ENCODE assay signal across 25 cellular contexts in genomic region chr6:43503443-43503842, GRCh38. TPM values are rescaled to one million over a fixed set of nuclear protein-coding genes. Genes with fewer than 3 reads are reported as not detected.
DNase-seq lines count a peak whose midpoint lies in the region; ATAC-seq and TF ChIP-seq lines count a peak whose summit lies in the region.
"Had no signal": no experiment of that assay in that cellular context is flagged by ENCODE, and none has a peak within 500 bp of the region (broad histone marks: within the 10 kb centered on the region; RNA-seq: fewer than 3 reads in every experiment).

No MANE protein-coding gene starts in this region.

- no peak overlapping the region for H2AK5ac ChIP-seq in neuronal stem cell (ENCODE audit: low read depth, low read length)

- intact Hi-C loops in naive thymus-derived CD4-positive, alpha-beta T cell (cut with micrococcal nuclease) = no loop called here

- H3K9ac ChIP-seq in neuronal stem cell (ENCODE audit: low read depth, low read length, poor library complexity) = peak overlapping the region; percentile 51

- H3K27ac ChIP-seq in HEK293 (ENCODE audit: extremely low read depth, low read depth, low read length) (no peak overlapping the region), neuronal stem cell (replicated peaks; ENCODE audit: low read length) (no peak overlapping the region)
- no peak overlapping the region for H3K27ac ChIP-seq in naive thymus-derived CD4-positive, alpha-beta T cell (ENCODE audit: low read depth, low read length)
- H3K27ac ChIP-seq: HL-60, PC-9 had no signal

- no peak overlapping the region for H2BK12ac ChIP-seq in neuronal stem cell (ENCODE audit: low read length)

- no peak overlapping the region for H2AFZ ChIP-seq in neuronal stem cell (ENCODE audit: low read length)
- H2AFZ ChIP-seq: PC-9 had no signal

- H4K8ac ChIP-seq in neuronal stem cell (ENCODE audit: low read depth, low read length) = no peak overlapping the region

- peaks cover 4% of the 10 kb centered on the region for H3K27me3 Mint-ChIP-seq in activated CD4-positive, alpha-beta T cell treated with anti-CD3 and anti-CD28 coated beads, Interleukin-2, amount 10 ng/mL, durations not matched to agents 7 days and 5 days
- H3K27me3 Mint-ChIP-seq in central memory CD8-positive, alpha-beta T cell = peaks cover 10% of the 10 kb centered on the region
- peaks cover 5 to 11% (median 8%) of the 10 kb centered on the region in 5 donors for H3K27me3 Mint-ChIP-seq in naive thymus-derived CD4-positive, alpha-beta T cell

- H3K79me1 ChIP-seq in neuronal stem cell (ENCODE audit: low read depth, low read length) = peaks cover 3% of the 10 kb centered on the region

- H3K4me2 ChIP-seq in neuronal stem cell (ENCODE audit: insufficient read depth, low read length, poor library complexity, severe bottlenecking) = no peak overlapping the region
- H3K4me2 ChIP-seq: PC-9 had no signal

- no peak overlapping the region for H2BK120ac ChIP-seq in neuronal stem cell (ENCODE audit: low read depth, low read length)

- no peak for ATAC-seq in central memory CD8-positive, alpha-beta T cell (replicated peaks; ENCODE audit: extremely low read depth, poor library complexity, severe bottlenecking)
- no peak for ATAC-seq in naive thymus-derived CD4-positive, alpha-beta T cell

- POLR2A ChIA-PET in activated CD4-positive, alpha-beta T cell treated with anti-CD3 and anti-CD28 coated beads, Interleukin-2, amount 10 ng/mL, durations not matched to agents 7 days and 5 days (lab: Charles Lee) = no interaction called here
- POLR2A ChIA-PET in HEK293 (lab: Yijun Ruan, JAX) = no interaction called here
- POLR2A ChIA-PET in naive thymus-derived CD4-positive, alpha-beta T cell (lab: Charles Lee) = no interaction called here

- TF ChIP-seq CTCF in HEK293 (tag by site-specific recombination; IDR thresholded peaks at IDR 0.05) = no peak

- H3K9me3 Mint-ChIP-seq in activated CD4-positive, alpha-beta T cell treated with anti-CD3 and anti-CD28 coated beads, Interleukin-2, amount 10 ng/mL, durations not matched to agents 7 days and 5 days = no peaks in the 10 kb centered on the region
- H3K9me3 Mint-ChIP-seq in central memory CD8-positive, alpha-beta T cell = no peaks in the 10 kb centered on the region
- H3K9me3 Mint-ChIP-seq in naive thymus-derived CD4-positive, alpha-beta T cell = no peaks in the 10 kb centered on the region

- peaks cover 11% of the 10 kb centered on the region for H3K36me3 Mint-ChIP-seq in activated CD4-positive, alpha-beta T cell treated with anti-CD3 and anti-CD28 coated beads, Interleukin-2, amount 10 ng/mL, durations not matched to agents 7 days and 5 days (ENCODE audit: low read depth)
- peaks cover 26% of the 10 kb centered on the region for H3K36me3 Mint-ChIP-seq in central memory CD8-positive, alpha-beta T cell (ENCODE audit: insufficient read depth)
- peaks cover 7 to 45% (median 13%) of the 10 kb centered on the region in 5 donors for H3K36me3 Mint-ChIP-seq in naive thymus-derived CD4-positive, alpha-beta T cell

- CTCF ChIA-PET in activated CD4-positive, alpha-beta T cell treated with anti-CD3 and anti-CD28 coated beads, Interleukin-2, amount 10 ng/mL, durations not matched to agents 7 days and 5 days (lab: Charles Lee) = interaction anchor here (1.3 to 2.2 kb wide), 2 partner anchors 11 to 240 kb away, joined by 3 to 6 read pairs; no protein-coding TSS in a partner anchor
- CTCF ChIA-PET in HEK293 (lab: Yijun Ruan, JAX) = interaction anchor here (0.6 to 1.5 kb wide), 3 partner anchors 10 to 50 kb away, joined by 3 to 7 read pairs (median 5); no protein-coding TSS in a partner anchor
- CTCF ChIA-PET in naive thymus-derived CD4-positive, alpha-beta T cell (lab: Charles Lee) = no interaction called here

- H2BK15ac ChIP-seq in neuronal stem cell (ENCODE audit: low read length) = no peak overlapping the region

- H3K27ac Mint-ChIP-seq in activated CD4-positive, alpha-beta T cell treated with anti-CD3 and anti-CD28 coated beads, Interleukin-2, amount 10 ng/mL, durations not matched to agents 7 days and 5 days = peak overlapping the region; percentile 26
- peak overlapping the region; percentile 35 for H3K27ac Mint-ChIP-seq in central memory CD8-positive, alpha-beta T cell (ENCODE audit: low read depth)
- peak overlapping the region in 2 of 9 donors; percentile 56 to 76 for H3K27ac Mint-ChIP-seq in naive thymus-derived CD4-positive, alpha-beta T cell

- no peak overlapping the region for H2BK5ac ChIP-seq in neuronal stem cell (ENCODE audit: low read length)

- H3K14ac ChIP-seq in neuronal stem cell (ENCODE audit: low read length) = no peak overlapping the region

- H3K18ac ChIP-seq in neuronal stem cell (ENCODE audit: low read length) = no peak overlapping the region

- H3K4me1 Mint-ChIP-seq in activated CD4-positive, alpha-beta T cell treated with anti-CD3 and anti-CD28 coated beads, Interleukin-2, amount 10 ng/mL, durations not matched to agents 7 days and 5 days = peaks cover 3% of the 10 kb centered on the region
- H3K4me1 Mint-ChIP-seq in central memory CD8-positive, alpha-beta T cell = peaks cover 15% of the 10 kb centered on the region
- peaks cover 0 to 17% (median 5%) of the 10 kb centered on the region in 7 donors for H3K4me1 Mint-ChIP-seq in naive thymus-derived CD4-positive, alpha-beta T cell

- H3K4me3 Mint-ChIP-seq in activated CD4-positive, alpha-beta T cell treated with anti-CD3 and anti-CD28 coated beads, Interleukin-2, amount 10 ng/mL, durations not matched to agents 7 days and 5 days = no peak overlapping the region
- no peak overlapping the region for H3K4me3 Mint-ChIP-seq in central memory CD8-positive, alpha-beta T cell
- peak overlapping the region in 1 of 10 donors; percentile 77 for H3K4me3 Mint-ChIP-seq in naive thymus-derived CD4-positive, alpha-beta T cell
- H3K4me3 Mint-ChIP-seq: CD14-positive monocyte had no signal

- DNase-seq in activated CD4-positive, alpha-beta T cell treated with anti-CD3 and anti-CD28 coated beads, Interleukin-2, amount 10 ng/mL, durations not matched to agents 7 days and 5 days = no peak
- no peak for DNase-seq in activated CD4-positive, alpha-beta T cell treated with anti-CD3 and anti-CD28 coated beads for 4 hours
- DNase-seq in central memory CD8-positive, alpha-beta T cell (ENCODE audit: low spot score in 2 of 2) = no peak
- DNase-seq in neuronal stem cell (ENCODE audit: low spot score) = no peak
- no peak for DNase-seq in LoVo (ENCODE audit: low spot score)
- no peak for DNase-seq in naive thymus-derived CD4-positive, alpha-beta T cell
- no peak for DNase-seq in NCI-H526 (lab: John Stamatoyannopoulos, UW)
- DNase-seq: 8988T, ACHN, BE2C, DMS153, DND-41, HCEC 1CT, Kasumi-1, NCI-H1105 treated with DMSO at 0.1 percent for 48 hours, NCI-H146, NCI-H1930, NCI-H2107, NCI-H446, NCI-H524 treated with DMSO at 0.1 percent for 48 hours, PC-9, Right ventricle myocardium superior had no signal

- H3K23ac ChIP-seq in neuronal stem cell (ENCODE audit: low read depth, low read length, poor library complexity) = no peak overlapping the region

- no CpG with 5 or more reads among the region's 8 CpGs for WGBS in neuronal stem cell (ENCODE audit: extremely low coverage in 2 of 2, insufficient read length in 2 of 2, insufficient replicate concordance in 1 of 2), 2 donors

- H3K4me3 ChIP-seq in HEK293 (ENCODE audit: low read depth, low read length) (no peak overlapping the region), neuronal stem cell (ENCODE audit: low read length in 2 of 2) (no peak overlapping the region)
- H3K4me3 ChIP-seq in naive thymus-derived CD4-positive, alpha-beta T cell (ENCODE audit: low read length) = no peak overlapping the region
- H3K4me3 ChIP-seq: PC-9 had no signal

- no peak overlapping the region for H4K91ac ChIP-seq in neuronal stem cell (ENCODE audit: low read depth, low read length, poor library complexity)

- peaks cover 0 to 5% (median 0%) of the 10 kb centered on the region in 3 experiments for H3K27me3 ChIP-seq in neuronal stem cell (ENCODE audit: control insufficient read depth in 3 of 3, insufficient read depth in 3 of 3, low read depth in 1 of 3, low read length in 3 of 3)
- H3K27me3 ChIP-seq in naive thymus-derived CD4-positive, alpha-beta T cell (ENCODE audit: control insufficient read depth in 2 of 2, insufficient read depth in 2 of 2, low read length in 2 of 2) = peaks cover 0 to 4% of the 10 kb centered on the region in 2 donors
- H3K27me3 ChIP-seq: BE2C had no signal

- no peak overlapping the region for H3K4ac ChIP-seq in neuronal stem cell (ENCODE audit: low read length)

- no peaks in the 10 kb centered on the region for H3K9me3 ChIP-seq in HEK293 (ENCODE audit: control insufficient read depth, insufficient read depth, low read depth, low read length)
- H3K9me3 ChIP-seq in neuronal stem cell (replicated peaks in 1 of 2; ENCODE audit: control insufficient read depth in 2 of 2, insufficient read depth in 1 of 2, low read depth in 1 of 2, low read length in 2 of 2) = peaks cover 0 to 2% of the 10 kb centered on the region in 2 donors
- no peaks in the 10 kb centered on the region for H3K9me3 ChIP-seq in naive thymus-derived CD4-positive, alpha-beta T cell (ENCODE audit: control insufficient read depth in 2 of 3, low read length in 3 of 3)
- H3K9me3 ChIP-seq: BE2C had no signal

- peaks cover 8 to 74% of the 10 kb centered on the region in 2 experiments; a peak in 2 of 3 replicates for H3K36me3 ChIP-seq in HEK293 (ENCODE audit: control insufficient read depth in 2 of 2, insufficient read depth in 1 of 2, low read length in 2 of 2)
- peaks cover 54 to 76% of the 10 kb centered on the region in 2 donors for H3K36me3 ChIP-seq in neuronal stem cell (replicated peaks in 1 of 2; ENCODE audit: control insufficient read depth in 2 of 2, insufficient read depth in 2 of 2, low read length in 2 of 2)
- peaks cover 0 to 66% (median 18%) of the 10 kb centered on the region in 3 experiments for H3K36me3 ChIP-seq in naive thymus-derived CD4-positive, alpha-beta T cell (ENCODE audit: control insufficient read depth in 2 of 3, insufficient read depth in 3 of 3, low read length in 3 of 3)

- H3K4me1 ChIP-seq in HEK293 (ENCODE audit: control insufficient read depth, insufficient read depth, low read length) (no peaks in the 10 kb centered on the region), neuronal stem cell (ENCODE audit: control insufficient read depth in 2 of 2, insufficient read depth in 1 of 2, low read depth in 1 of 2, low read length in 2 of 2) (peaks cover 0 to 2% of the 10 kb centered on the region in 2 donors)
- H3K4me1 ChIP-seq in naive thymus-derived CD4-positive, alpha-beta T cell (ENCODE audit: control insufficient read depth in 2 of 2, insufficient read depth in 2 of 2, low read length in 2 of 2) = no peaks in the 10 kb centered on the region
- H3K4me1 ChIP-seq: BE2C had no signal

RNA-seq across cellular contexts. Expression of gene LRRC73, which starts 6.7 kb away (rescaled TPM):
- total RNA-seq in activated CD4-positive, alpha-beta T cell treated with anti-CD3 and anti-CD28 coated beads, Interleukin-2, amount 10 ng/mL, durations not matched to agents 7 days and 5 days = under 1 TPM; 0.48 to 0.52 TPM
- polyA plus RNA-seq in neuronal stem cell (2013, experiment 1 of 2) = 0.92 TPM
- polyA plus RNA-seq in neuronal stem cell (2013, experiment 2 of 2) = 0.98 TPM
- under 1 TPM; 0.22 to 0.84 (median 0.46) TPM for total RNA-seq in naive thymus-derived CD4-positive, alpha-beta T cell
- not detected for polyA plus RNA-seq in naive thymus-derived CD4-positive, alpha-beta T cell
- polyA plus RNA-seq: CD14-positive monocyte had no signal

RNA-seq across cellular contexts. Expression of gene YIPF3, which starts 13.3 kb away (rescaled TPM):
- 10 to 100 TPM; 68.1 to 71.7 TPM for total RNA-seq in activated CD4-positive, alpha-beta T cell treated with anti-CD3 and anti-CD28 coated beads, Interleukin-2, amount 10 ng/mL, durations not matched to agents 7 days and 5 days
- 77.3 TPM for polyA plus RNA-seq in neuronal stem cell (2013, experiment 1 of 2)
- 75.2 TPM for polyA plus RNA-seq in neuronal stem cell (2013, experiment 2 of 2)
- total RNA-seq in naive thymus-derived CD4-positive, alpha-beta T cell = 10 to 100 TPM; 54.4 to 75.9 (median 67.3) TPM
- 10 to 100 TPM; 68.3 to 74.5 TPM for polyA plus RNA-seq in naive thymus-derived CD4-positive, alpha-beta T cell

RNA-seq across cellular contexts. Expression of gene POLR1C, which starts 13.4 kb away (rescaled TPM):
- total RNA-seq in activated CD4-positive, alpha-beta T cell treated with anti-CD3 and anti-CD28 coated beads, Interleukin-2, amount 10 ng/mL, durations not matched to agents 7 days and 5 days = 10 to 100 TPM; 23.1 to 33.4 TPM
- polyA plus RNA-seq in neuronal stem cell (2013, experiment 1 of 2) = 23.4 TPM
- 22.0 TPM for polyA plus RNA-seq in neuronal stem cell (2013, experiment 2 of 2)
- 10 to 100 TPM; 36.3 to 61.1 (median 40.9) TPM for total RNA-seq in naive thymus-derived CD4-positive, alpha-beta T cell
- polyA plus RNA-seq in naive thymus-derived CD4-positive, alpha-beta T cell = 10 to 100 TPM; 13.1 to 29.2 TPM

RNA-seq across cellular contexts. Expression of gene TJAP1, which starts 26.1 kb away (rescaled TPM):
- total RNA-seq in activated CD4-positive, alpha-beta T cell treated with anti-CD3 and anti-CD28 coated beads, Interleukin-2, amount 10 ng/mL, durations not matched to agents 7 days and 5 days = 10 to 100 TPM; 36.5 to 41.8 TPM
- polyA plus RNA-seq in neuronal stem cell (2013, experiment 1 of 2) = 30.3 TPM
- 28.9 TPM for polyA plus RNA-seq in neuronal stem cell (2013, experiment 2 of 2)
- total RNA-seq in naive thymus-derived CD4-positive, alpha-beta T cell = 10 to 100 TPM; 29.2 to 55.2 (median 33.5) TPM
- polyA plus RNA-seq in naive thymus-derived CD4-positive, alpha-beta T cell = 10 to 100 TPM in 1 of 2 donors, 1 to 10 TPM in 1; 8.2 to 10.9 TPM

RNA-seq across cellular contexts. Expression of gene DLK2, which starts 48.1 kb away (rescaled TPM):
- not detected for total RNA-seq in activated CD4-positive, alpha-beta T cell treated with anti-CD3 and anti-CD28 coated beads, Interleukin-2, amount 10 ng/mL, durations not matched to agents 7 days and 5 days
- 1.5 TPM for polyA plus RNA-seq in neuronal stem cell (2013, experiment 1 of 2)
- 1.8 TPM for polyA plus RNA-seq in neuronal stem cell (2013, experiment 2 of 2)
- 1 to 10 TPM in 1 of 5 experiments, under 1 TPM in 4; 0.30 to 1.6 (median 0.53) TPM for total RNA-seq in naive thymus-derived CD4-positive, alpha-beta T cell
- polyA plus RNA-seq in naive thymus-derived CD4-positive, alpha-beta T cell = 1 to 10 TPM in 1 of 2 donors, under 1 TPM in 1; 0.74 to 1.0 TPM
- polyA plus RNA-seq: CD14-positive monocyte had no signal
